In the genomic region with DNA sequence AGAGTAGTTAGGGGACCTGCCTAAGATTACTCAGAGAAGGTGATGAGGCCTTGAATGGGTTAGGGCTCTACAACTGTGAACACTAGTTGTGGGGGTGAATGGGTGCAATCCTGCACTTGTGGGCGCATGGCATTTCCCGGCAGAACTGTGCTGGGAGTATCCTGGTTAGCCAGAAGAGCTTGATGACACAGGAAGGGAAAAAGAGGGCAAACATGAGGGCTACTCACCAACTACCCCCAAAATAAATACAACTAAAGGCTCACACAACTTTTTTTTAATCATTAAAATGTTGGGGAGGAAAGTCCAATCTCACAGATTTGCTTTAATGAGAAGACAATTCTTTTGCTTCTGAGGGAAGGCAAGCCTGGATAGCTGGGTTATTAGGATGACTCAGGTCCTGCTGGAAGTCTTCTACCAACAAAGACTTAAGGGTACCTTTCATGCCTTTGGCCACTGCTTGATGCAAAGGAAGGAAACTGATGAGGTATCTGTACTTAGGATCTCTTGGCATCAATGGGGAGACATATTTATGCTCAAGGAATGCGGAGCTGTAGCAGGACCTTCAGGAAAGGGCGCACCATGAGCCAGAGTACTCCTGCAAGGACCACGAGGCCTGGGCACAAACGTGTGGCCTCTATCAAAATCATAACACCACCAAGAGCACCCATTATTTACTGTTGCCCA, we compare ENCODE assay signal across 12 cellular contexts.
"Had no signal": no experiment of that assay in that cellular context is flagged by ENCODE, and none has a peak within 500 bp of the region (broad histone marks: within the 10 kb centered on the region; RNA-seq: fewer than 3 reads in every experiment).

No MANE protein-coding gene starts in this region.

- H3K4me1 ChIP-seq: vagina had no signal

- H3K27me3 Mint-ChIP-seq: activated CD4-positive, alpha-beta memory T cell treated with anti-CD3 and anti-CD28 coated beads for 36 hours had no signal

- H3K9me3 ChIP-seq: gastrocnemius medialis, lower lobe of right lung, tibial artery, vagina had no signal

- H3K36me3 Mint-ChIP-seq: activated CD4-positive, alpha-beta memory T cell treated with anti-CD3 and anti-CD28 coated beads for 36 hours had no signal

- FAIRE-seq: colon, kidney had no signal

- H3K27ac Mint-ChIP-seq: activated CD4-positive, alpha-beta memory T cell treated with anti-CD3 and anti-CD28 coated beads for 36 hours; mesothelial cell of epicardium had no signal

- H3K9me3 Mint-ChIP-seq: activated CD4-positive, alpha-beta memory T cell treated with anti-CD3 and anti-CD28 coated beads for 36 hours had no signal

- DNase-seq: activated CD4-positive, alpha-beta memory T cell treated with anti-CD3 and anti-CD28 coated beads for 36 hours; activated naive CD4-positive, alpha-beta T cell; effector CD4-positive, alpha-beta T cell; gastrocnemius medialis; kidney; lower lobe of right lung; tibial artery had no signal

- H3K4me3 ChIP-seq: gastrocnemius medialis, lower lobe of right lung, skin epidermis, tibial artery, vagina had no signal

- H3K27ac ChIP-seq: lower lobe of right lung, parathyroid adenoma, skin epidermis, tibial artery, vagina had no signal

- H2AFZ ChIP-seq: parathyroid adenoma had no signal

- H3K36me3 ChIP-seq: gastrocnemius medialis, lower lobe of right lung, tibial artery, vagina had no signal

- ATAC-seq: gastrocnemius medialis, lower lobe of right lung had no signal

- H3K27me3 ChIP-seq: gastrocnemius medialis, tibial artery, vagina had no signal

- H3K9ac ChIP-seq: parathyroid adenoma had no signal

- H3K4me3 Mint-ChIP-seq: activated CD4-positive, alpha-beta memory T cell treated with anti-CD3 and anti-CD28 coated beads for 36 hours; mesothelial cell of epicardium had no signal
